In genomic region chr15:63276342-63277043, GRCh38 we compare ENCODE assay signal across 8 cellular contexts. TPM values are rescaled to one million over a fixed set of nuclear protein-coding genes. Genes with fewer than 3 reads are reported as not detected.
DNase-seq lines count a peak whose midpoint lies in the region; ATAC-seq and TF ChIP-seq lines count a peak whose summit lies in the region.

No MANE protein-coding gene starts in this region.

- no peak for DNase-seq in AG04449 (ENCODE audit: low read depth, low spot score)
- no peak for DNase-seq in HAP-1 (ENCODE audit: low spot score in 2 of 2)
- no peak for DNase-seq in activated CD8-positive, alpha-beta T cell treated with anti-CD3 and anti-CD28 coated beads, Interleukin-2, amount 10 ng/mL, durations not matched to agents 7 days and 5 days
- no peak for DNase-seq in hepatocyte (ENCODE audit: low spot score)
- no peak for DNase-seq in stimulated activated effector memory CD8-positive, alpha-beta T cell treated with anti-CD3 and anti-CD28 coated beads, Interleukin-12 subunit alpha, Interleukin-12 subunit beta, amount 100 ng/mL, for 72 hours (ENCODE audit: low spot score in 2 of 2)
- DNase-seq in EL: no peak

- no peak for ATAC-seq in activated CD8-positive, alpha-beta T cell treated with anti-CD3 and anti-CD28 coated beads, Interleukin-2, amount 10 ng/mL, durations not matched to agents 7 days and 5 days
- no peak for ATAC-seq in stimulated activated effector memory CD8-positive, alpha-beta T cell treated with anti-CD3 and anti-CD28 coated beads, Interleukin-12 subunit alpha, Interleukin-12 subunit beta, amount 100 ng/mL, for 72 hours
- no peak for ATAC-seq in GM21447 (IDR thresholded peaks at IDR 0.05; ENCODE audit: unreplicated experiment)
- ATAC-seq in GM18519 (IDR thresholded peaks at IDR 0.05; ENCODE audit: low FRiP score, unreplicated experiment): no peak

- no peaks in the 10 kb centered on the region for H3K79me2 ChIP-seq in hepatocyte

- CTCF ChIA-PET in AG04449 (lab: Yijun Ruan, JAX): interaction anchor here (0.6 to 5.9 kb wide), 3 partner anchors 13 to 515 kb away, joined by 3 to 50 read pairs (median 3); no protein-coding TSS in a partner anchor
- CTCF ChIA-PET in activated CD8-positive, alpha-beta T cell treated with anti-CD3 and anti-CD28 coated beads, Interleukin-2, amount 10 ng/mL, durations not matched to agents 7 days and 5 days (lab: Charles Lee): interaction anchor here (0.6 to 1.6 kb wide), 4 partner anchors 12 to 115 kb away, joined by 3 to 4 read pairs (median 3); no protein-coding TSS in a partner anchor

- peaks cover 11% of the 10 kb centered on the region for H3K4me1 ChIP-seq in HAP-1
- peaks cover 4% of the 10 kb centered on the region for H3K4me1 ChIP-seq in hepatocyte (ENCODE audit: insufficient read depth)

- peak overlapping the region; percentile 74 for H3K4me2 ChIP-seq in hepatocyte

- in situ Hi-C loops in HAP-1 (cut with MboI; ENCODE audit: low sequenced_read_pairs): loop anchor here (25.0 kb wide), 1 partner anchor 786 kb away; no protein-coding TSS in a partner anchor

- H3K36me3 ChIP-seq in HAP-1 (replicated peaks) (no peaks in the 10 kb centered on the region), hepatocyte (replicated peaks; ENCODE audit: insufficient read depth, low read depth) (no peaks in the 10 kb centered on the region)

- H3K36me3 Mint-ChIP-seq in activated CD8-positive, alpha-beta T cell treated with anti-CD3 and anti-CD28 coated beads, Interleukin-2, amount 10 ng/mL, durations not matched to agents 7 days and 5 days (ENCODE audit: low read depth): peaks cover 22% of the 10 kb centered on the region
- H3K36me3 Mint-ChIP-seq in stimulated activated effector memory CD8-positive, alpha-beta T cell treated with anti-CD3 and anti-CD28 coated beads, Interleukin-12 subunit alpha, Interleukin-12 subunit beta, amount 100 ng/mL, for 72 hours: peaks cover 8% of the 10 kb centered on the region

- WGBS in hepatocyte (ENCODE audit: low lambda C conversion rate, missing lambda C conversion rate): 19% methylated on average over 11 of the region's 11 CpGs

- peaks cover 39% of the 10 kb centered on the region for H3K4me1 Mint-ChIP-seq in activated CD8-positive, alpha-beta T cell treated with anti-CD3 and anti-CD28 coated beads, Interleukin-2, amount 10 ng/mL, durations not matched to agents 7 days and 5 days (ENCODE audit: low read depth)
- H3K4me1 Mint-ChIP-seq in stimulated activated effector memory CD8-positive, alpha-beta T cell treated with anti-CD3 and anti-CD28 coated beads, Interleukin-12 subunit alpha, Interleukin-12 subunit beta, amount 100 ng/mL, for 72 hours: peaks cover 27% of the 10 kb centered on the region

- POLR2A ChIA-PET in AG04449 (lab: Yijun Ruan, JAX): interaction anchor here (0.6 to 1.4 kb wide), 4 partner anchors 26 to 557 kb away, joined by 3 to 5 read pairs (median 4); partner anchors contain the start of genes HERC1 and RPS27L
- POLR2A ChIA-PET in activated CD8-positive, alpha-beta T cell treated with anti-CD3 and anti-CD28 coated beads, Interleukin-2, amount 10 ng/mL, durations not matched to agents 7 days and 5 days (lab: Charles Lee): interaction anchor here (0.7 to 2.4 kb wide), 6 partner anchors 32 to 758 kb away, joined by 3 to 10 read pairs (median 4); partner anchors contain the start of gene RPS27L

- H3K27ac ChIP-seq in hepatocyte: peak overlapping the region; percentile 79

- H3K27ac Mint-ChIP-seq in activated CD8-positive, alpha-beta T cell treated with anti-CD3 and anti-CD28 coated beads, Interleukin-2, amount 10 ng/mL, durations not matched to agents 7 days and 5 days: peak overlapping the region; percentile 88
- H3K27ac Mint-ChIP-seq in stimulated activated effector memory CD8-positive, alpha-beta T cell treated with anti-CD3 and anti-CD28 coated beads, Interleukin-12 subunit alpha, Interleukin-12 subunit beta, amount 100 ng/mL, for 72 hours: peak overlapping the region; percentile 85

- peak overlapping the region; percentile 85 for H2AFZ ChIP-seq in hepatocyte

- TF ChIP-seq CTCF in AG04449 (IDR thresholded peaks at IDR 0.05; ENCODE audit: insufficient read depth, low read length, missing control alignments) (no peak), hepatocyte (IDR thresholded peaks at IDR 0.05; ENCODE audit: poor library complexity) (no peak)

- no peaks in the 10 kb centered on the region for H3K27me3 Mint-ChIP-seq in activated CD8-positive, alpha-beta T cell treated with anti-CD3 and anti-CD28 coated beads, Interleukin-2, amount 10 ng/mL, durations not matched to agents 7 days and 5 days (ENCODE audit: low read depth)

- no peaks in the 10 kb centered on the region for H3K9me2 ChIP-seq in hepatocyte (replicated peaks; ENCODE audit: insufficient read depth)

- H3K4me3 ChIP-seq in AG04449 (ENCODE audit: low read depth, low read length) (peak overlapping the region; percentile 62), HAP-1 (peak overlapping the region; percentile 48), hepatocyte (peak overlapping the region; percentile 46)

- peak overlapping the region; percentile 83 for H3K4me3 Mint-ChIP-seq in activated CD8-positive, alpha-beta T cell treated with anti-CD3 and anti-CD28 coated beads, Interleukin-2, amount 10 ng/mL, durations not matched to agents 7 days and 5 days
- peak overlapping the region; percentile 75 for H3K4me3 Mint-ChIP-seq in stimulated activated effector memory CD8-positive, alpha-beta T cell treated with anti-CD3 and anti-CD28 coated beads, Interleukin-12 subunit alpha, Interleukin-12 subunit beta, amount 100 ng/mL, for 72 hours

- H3K27me3 ChIP-seq in HAP-1 (ENCODE audit: low read depth): no peaks in the 10 kb centered on the region
- no peaks in the 10 kb centered on the region for H3K27me3 ChIP-seq in hepatocyte

- no peaks in the 10 kb centered on the region for H3K9me3 Mint-ChIP-seq in activated CD8-positive, alpha-beta T cell treated with anti-CD3 and anti-CD28 coated beads, Interleukin-2, amount 10 ng/mL, durations not matched to agents 7 days and 5 days (ENCODE audit: insufficient read depth)
- no peaks in the 10 kb centered on the region for H3K9me3 Mint-ChIP-seq in stimulated activated effector memory CD8-positive, alpha-beta T cell treated with anti-CD3 and anti-CD28 coated beads, Interleukin-12 subunit alpha, Interleukin-12 subunit beta, amount 100 ng/mL, for 72 hours

- no peaks in the 10 kb centered on the region for H4K20me1 ChIP-seq in hepatocyte (ENCODE audit: insufficient read depth, poor library complexity, severe bottlenecking)

- peaks cover 5% of the 10 kb centered on the region for H3K9me3 ChIP-seq in HAP-1
- H3K9me3 ChIP-seq in hepatocyte (ENCODE audit: low read depth): no peaks in the 10 kb centered on the region

RNA-seq across cellular contexts. Expression of gene APH1B, which starts 0.9 kb away (rescaled TPM):
- 10 to 100 TPM in 1 of 2 experiments, 1 to 10 TPM in 1; 9.1 to 10.1 TPM for total RNA-seq in activated CD8-positive, alpha-beta T cell treated with anti-CD3 and anti-CD28 coated beads, Interleukin-2, amount 10 ng/mL, durations not matched to agents 7 days and 5 days
- 19.5 and 19.9 TPM in 2 replicates for total RNA-seq in hepatocyte
- polyA plus RNA-seq in hepatocyte: 29.8 and 37.9 TPM in 2 replicates
